In genomic region chr10:33661580-33662269, GRCh38 we compare ENCODE assay signal across 8 cellular contexts.
DNase-seq lines count a peak whose midpoint lies in the region; ATAC-seq lines count a peak whose summit lies in the region.

No MANE protein-coding gene starts in this region.

- H3K36me3 ChIP-seq in mesendoderm (ENCODE audit: control insufficient read depth, insufficient read depth, low read length) = no peaks in the 10 kb centered on the region

- no peaks in the 10 kb centered on the region for H3K4me1 ChIP-seq in mesendoderm (ENCODE audit: control insufficient read depth, low read depth, low read length)

- no peaks in the 10 kb centered on the region for H3K79me1 ChIP-seq in mesendoderm (ENCODE audit: low read length)

- no peak overlapping the region for H4K8ac ChIP-seq in mesendoderm (ENCODE audit: low read depth, low read length)

- H2AK5ac ChIP-seq in mesendoderm (ENCODE audit: low read length) = no peak overlapping the region

- no peak overlapping the region for H3K18ac ChIP-seq in mesendoderm (ENCODE audit: low read length)

- no peak overlapping the region for H4K5ac ChIP-seq in mesendoderm (ENCODE audit: low read length)

- no peak overlapping the region for H2BK120ac ChIP-seq in mesendoderm (ENCODE audit: low read depth, low read length)

- no peaks in the 10 kb centered on the region for H3K79me2 ChIP-seq in mesendoderm (ENCODE audit: control insufficient read depth, insufficient read depth, low read length)

- H3K4me3 ChIP-seq in mesendoderm (ENCODE audit: low read length) = no peak overlapping the region

- peak; percentile 89 for DNase-seq in DMS 273 treated with DMSO at 0.1 percent for 48 hours (lab: John Stamatoyannopoulos, UW)
- DNase-seq in NCI-H524 (lab: John Stamatoyannopoulos, UW) = peak; percentile 68 to 88
- peak; percentile 49 for DNase-seq in dermis blood vessel endothelial cell
- peak; percentile 23 for DNase-seq in mesendoderm
- DNase-seq in NCI-H2227 (lab: John Stamatoyannopoulos, UW; ENCODE audit: unreplicated experiment) = no peak

- H3K27ac ChIP-seq in mesendoderm (ENCODE audit: low read depth, low read length) = no peak overlapping the region

- ATAC-seq in HG03045 (IDR thresholded peaks at IDR 0.05; ENCODE audit: unreplicated experiment) (no peak), GM18861 (IDR thresholded peaks at IDR 0.05; ENCODE audit: unreplicated experiment) (no peak), HG03139 (IDR thresholded peaks at IDR 0.05; ENCODE audit: unreplicated experiment) (no peak)

- H2BK15ac ChIP-seq in mesendoderm (replicated peaks; ENCODE audit: low read depth) = no peak overlapping the region

- H3K4ac ChIP-seq in mesendoderm (ENCODE audit: low read depth, low read length) = no peak overlapping the region

- H2BK5ac ChIP-seq in mesendoderm (ENCODE audit: low read length) = no peak overlapping the region

- H3K23ac ChIP-seq in mesendoderm (ENCODE audit: low read length) = no peak overlapping the region

- no peaks in the 10 kb centered on the region for H3K27me3 ChIP-seq in mesendoderm (ENCODE audit: insufficient read depth, low read length, poor library complexity)

- no peak overlapping the region for H3K9ac ChIP-seq in mesendoderm (ENCODE audit: low read length)

- H3K56ac ChIP-seq in mesendoderm (ENCODE audit: low read length) = no peak overlapping the region

- no CpG with 5 or more reads among the region's 15 CpGs for WGBS in mesendoderm (ENCODE audit: extremely low coverage, insufficient coverage, low lambda C conversion rate)

- no peak overlapping the region for H3K4me2 ChIP-seq in mesendoderm (ENCODE audit: low read length)
